ENCODE assay signal across 23 cellular contexts in genomic region chr12:2654311-2654710, GRCh38.
"Had no signal": no experiment of that assay in that cellular context is flagged by ENCODE, and none has a peak within 500 bp of the region (broad histone marks: within the 10 kb centered on the region; RNA-seq: fewer than 3 reads in every experiment).

No MANE protein-coding gene starts in this region.

- H3K4me3 ChIP-seq: esophagus squamous epithelium, heart right ventricle, lower lobe of right lung, ovary, psoas muscle, skin epidermis, suprapubic skin, transverse colon, vagina had no signal

- ATAC-seq: heart right ventricle; left ventricle myocardium superior; lower lobe of right lung; natural killer cell; psoas muscle; right cardiac atrium; stimulated activated naive B cell treated with anti-CD40 and anti-IgM and Interleukin-4, amounts not matched to agents 10 μg/mL and 1 μg/mL and 100 μg/mL, for 72 hours had no signal

- H3K4me1 ChIP-seq: esophagus squamous epithelium, lower lobe of right lung, psoas muscle, suprapubic skin, transverse colon, vagina had no signal

- H3K9me3 ChIP-seq: esophagus squamous epithelium, heart right ventricle, lower lobe of right lung, ovary, psoas muscle, suprapubic skin, transverse colon, vagina had no signal

- H3K4me3 Mint-ChIP-seq: dendritic cell treated with granulocyte-macrophage colony-stimulating factor and Interleukin-4, amounts not matched to agents 40 ng/mL and 50 ng/mL, for 4 days; natural killer cell; stimulated activated naive B cell treated with anti-CD40 and anti-IgM and Interleukin-4, amounts not matched to agents 10 μg/mL and 1 μg/mL and 100 μg/mL, for 72 hours; stimulated activated naive CD8-positive, alpha-beta T cell treated with anti-CD3 and anti-CD28 coated beads, Interleukin-15, Interleukin-2, amounts not matched to agents 100 ng/mL and 50 ng/mL, for 24 hours had no signal

- H3K9me3 Mint-ChIP-seq: dendritic cell treated with granulocyte-macrophage colony-stimulating factor and Interleukin-4, amounts not matched to agents 40 ng/mL and 50 ng/mL, for 4 days; natural killer cell; stimulated activated naive CD8-positive, alpha-beta T cell treated with anti-CD3 and anti-CD28 coated beads, Interleukin-15, Interleukin-2, amounts not matched to agents 100 ng/mL and 50 ng/mL, for 24 hours had no signal

- H3K27ac ChIP-seq: esophagus squamous epithelium, heart right ventricle, lower lobe of right lung, ovary, psoas muscle, skin epidermis, suprapubic skin, transverse colon, vagina had no signal

- H3K27me3 ChIP-seq: heart right ventricle, ovary, suprapubic skin, transverse colon, vagina had no signal

- H3K27me3 Mint-ChIP-seq: stimulated activated naive CD8-positive, alpha-beta T cell treated with anti-CD3 and anti-CD28 coated beads, Interleukin-15, Interleukin-2, amounts not matched to agents 100 ng/mL and 50 ng/mL, for 24 hours had no signal

- H3K36me3 ChIP-seq: ovary had no signal

- H3K27ac Mint-ChIP-seq: dendritic cell treated with granulocyte-macrophage colony-stimulating factor and Interleukin-4, amounts not matched to agents 40 ng/mL and 50 ng/mL, for 4 days; natural killer cell; stimulated activated naive B cell treated with anti-CD40 and anti-IgM and Interleukin-4, amounts not matched to agents 10 μg/mL and 1 μg/mL and 100 μg/mL, for 72 hours; stimulated activated naive CD8-positive, alpha-beta T cell treated with anti-CD3 and anti-CD28 coated beads, Interleukin-15, Interleukin-2, amounts not matched to agents 100 ng/mL and 50 ng/mL, for 24 hours had no signal

- H3K4me1 Mint-ChIP-seq: stimulated activated naive B cell treated with anti-CD40 and anti-IgM and Interleukin-4, amounts not matched to agents 10 μg/mL and 1 μg/mL and 100 μg/mL, for 72 hours had no signal

- DNase-seq: effector memory CD4-positive, alpha-beta T cell; erythroblast; esophagus squamous epithelium; foreskin melanocyte; glutamatergic neuron; heart right ventricle; hippocampal formation; left ventricle myocardium superior; lower lobe of right lung; natural killer cell; occipital lobe; ovary; psoas muscle; right cardiac atrium; stimulated activated CD4-positive, alpha-beta T cell treated with anti-CD3 and anti-CD28 coated beads, Interleukin-15, amount 100 ng/mL, for 24 hours; stimulated activated CD4-positive, alpha-beta T cell treated with anti-CD3 and anti-CD28 coated beads, Interleukin-2, amount 100 ng/mL, for 48 hours; stimulated activated naive B cell treated with anti-CD40 and anti-IgM and Interleukin-4, amounts not matched to agents 10 μg/mL and 1 μg/mL and 100 μg/mL, for 72 hours; transverse colon had no signal

- H3K36me3 Mint-ChIP-seq: natural killer cell; stimulated activated naive B cell treated with anti-CD40 and anti-IgM and Interleukin-4, amounts not matched to agents 10 μg/mL and 1 μg/mL and 100 μg/mL, for 72 hours had no signal
